Comparison of ENCODE assay signal across 10 cellular contexts in the genomic region with DNA sequence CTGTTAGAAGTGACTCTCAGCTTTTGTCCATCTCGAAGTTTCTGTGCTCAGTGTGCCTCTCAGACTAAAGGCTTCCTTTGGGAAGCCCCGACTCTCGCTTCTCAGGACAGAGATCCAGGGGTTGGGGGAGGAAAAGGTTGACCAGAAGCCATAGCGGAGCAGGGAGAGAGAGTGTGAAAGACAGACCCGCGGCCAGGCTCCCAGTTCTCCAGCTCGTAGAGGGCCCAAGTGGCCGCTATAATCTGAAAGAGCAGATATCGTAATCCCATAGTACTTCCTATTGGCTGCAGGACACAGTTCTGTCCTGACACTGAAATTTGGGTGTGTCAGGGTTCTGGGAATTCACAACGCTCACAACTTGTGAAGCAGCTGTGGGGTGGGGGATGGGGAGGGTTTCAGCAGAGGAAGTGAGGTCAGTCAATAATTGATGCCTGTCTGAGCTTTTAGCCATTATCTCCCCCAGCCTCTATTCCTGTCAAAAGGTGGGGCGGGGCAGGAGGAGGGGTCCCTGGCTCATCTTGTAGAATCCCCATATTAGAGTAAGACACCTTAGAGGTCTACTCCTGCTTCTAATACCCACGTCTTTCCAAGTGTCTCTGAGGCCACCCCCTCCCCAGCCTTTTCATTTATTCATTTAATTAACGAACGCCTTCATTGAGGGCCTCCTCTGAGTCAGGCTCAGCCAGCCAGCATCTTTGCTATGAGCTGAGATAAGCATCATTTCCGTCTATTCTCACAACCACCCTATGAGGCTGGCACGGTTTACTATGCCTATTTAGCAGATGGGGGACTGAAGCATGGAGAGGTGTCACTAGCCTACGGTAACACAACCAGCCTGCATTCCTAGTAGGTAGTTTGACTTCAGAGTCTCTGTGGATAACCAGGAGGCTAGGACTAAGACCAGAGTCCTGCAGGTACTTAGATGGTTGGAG. TPM values are rescaled to one million over a fixed set of nuclear protein-coding genes. Genes with fewer than 3 reads are reported as not detected.
DNase-seq lines count a peak whose midpoint lies in the region; ATAC-seq and TF ChIP-seq lines count a peak whose summit lies in the region.
"Had no signal": no experiment of that assay in that cellular context is flagged by ENCODE, and none has a peak within 500 bp of the region (broad histone marks: within the 10 kb centered on the region; RNA-seq: fewer than 3 reads in every experiment).

No MANE protein-coding gene starts in this region.

- H3K27ac ChIP-seq in angular gyrus (ENCODE audit: low read depth, low read length) (peak overlapping the region; percentile 24), right atrium auricular region (peak overlapping the region; percentile 82 to 90)

- TF ChIP-seq CTCF in right atrium auricular region (IDR thresholded peaks at IDR 0.05), result no peak

- H3K4me1 ChIP-seq in right atrium auricular region, result peaks cover 0 to 53% of the 10 kb centered on the region in 2 donors
- peaks cover 42% of the 10 kb centered on the region for H3K4me1 ChIP-seq in skeletal muscle satellite cell (ENCODE audit: control insufficient read depth, insufficient read depth, low read length)

- H3K4me2 ChIP-seq in skeletal muscle satellite cell (ENCODE audit: low read length), result peak overlapping the region; percentile 64

- H3K4me3 ChIP-seq in right atrium auricular region (peak overlapping the region in 1 of 2 donors; percentile 61), skeletal muscle satellite cell (ENCODE audit: low read length) (peak overlapping the region; percentile 42)

- H3K9me3 ChIP-seq in right atrium auricular region, result peaks cover 0 to 3% of the 10 kb centered on the region in 2 donors
- no peaks in the 10 kb centered on the region for H3K9me3 ChIP-seq in skeletal muscle satellite cell (replicated peaks; ENCODE audit: low read length)

- ATAC-seq in GM21367 (IDR thresholded peaks at IDR 0.05; ENCODE audit: unreplicated experiment) (no peak), GM18870 (IDR thresholded peaks at IDR 0.05; ENCODE audit: unreplicated experiment) (no peak)

- H3K27me3 ChIP-seq in right atrium auricular region (no peaks in the 10 kb centered on the region), skeletal muscle satellite cell (ENCODE audit: control insufficient read depth, insufficient read depth, low read length) (peaks cover under 1% of the 10 kb centered on the region)

- DNase-seq in GM03348 (ENCODE audit: low spot score), result peak; percentile 81
- DNase-seq in right atrium auricular region (ENCODE audit: low spot score), result peak; percentile 94
- DNase-seq in cortex of kidney (lab: John Stamatoyannopoulos, UW), result no peak
- no peak for DNase-seq in KG1 (lab: John Stamatoyannopoulos, UW)
- DNase-seq: anterior cingulate cortex had no signal

- peak overlapping the region; percentile 79 for H3K9ac ChIP-seq in skeletal muscle satellite cell (ENCODE audit: low read depth, low read length)

- H3K36me3 ChIP-seq in right atrium auricular region (no peaks in the 10 kb centered on the region), skeletal muscle satellite cell (ENCODE audit: insufficient read depth, low read length) (no peaks in the 10 kb centered on the region)

RNA-seq across cellular contexts. Expression of a gene that starts 1.5 kb away (rescaled TPM):
- total RNA-seq in right atrium auricular region, result 10 to 100 TPM; 48.1 to 57.5 TPM
- 18.8 and 26.4 TPM in 2 replicates for total RNA-seq in skeletal muscle satellite cell (2012; rRNA removed)

RNA-seq across cellular contexts. Expression of a gene that starts 17.9 kb away (rescaled TPM):
- not detected for total RNA-seq in right atrium auricular region
- total RNA-seq in skeletal muscle satellite cell (2012; rRNA removed), result 1.0 and 1.5 TPM in 2 replicates
- total RNA-seq: G401 had no signal

RNA-seq across cellular contexts. Expression of a gene that starts 45.7 kb away (rescaled TPM):
- total RNA-seq in right atrium auricular region, result 10 to 100 TPM in 1 of 2 donors, 1 to 10 TPM in 1; 8.2 to 12.5 TPM
- total RNA-seq in skeletal muscle satellite cell (2012; rRNA removed), result 8.3 and 8.4 TPM in 2 replicates

RNA-seq across cellular contexts. Expression of a gene that starts 57.3 kb away (rescaled TPM):
- total RNA-seq in right atrium auricular region, result under 1 TPM; 0.19 to 0.24 TPM
- total RNA-seq in skeletal muscle satellite cell (2012; rRNA removed), result not detected in 2 replicates

Comparison
In these comparisons a context has a peak if more than half of its experiments do, and no peak if none do; other contexts are left out.
1. DNase-seq: peak in GM03348 (single experiment) and right atrium auricular region (single experiment); none in cortex of kidney (single experiment) and KG1 (single experiment).